Comparison of ENCODE assay signal across 17 cellular contexts in genomic region chr10:88395677-88396076, GRCh38.
DNase-seq lines count a peak whose midpoint lies in the region; ATAC-seq and TF ChIP-seq lines count a peak whose summit lies in the region.
"Had no signal": no experiment of that assay in that cellular context is flagged by ENCODE, and none has a peak within 500 bp of the region (broad histone marks: within the 10 kb centered on the region; RNA-seq: fewer than 3 reads in every experiment).

No MANE protein-coding gene starts in this region.

- H3K4me2 ChIP-seq in IMR-90 (ENCODE audit: low read depth, low read length) = no peak overlapping the region

- peaks cover 8 to 12% (median 10%) of the 10 kb centered on the region in 4 donors for H3K4me1 Mint-ChIP-seq in CD4-positive, alpha-beta memory T cell

- H3K79me1 ChIP-seq in IMR-90 (ENCODE audit: low read depth in 1 of 2, low read length in 2 of 2) = no peaks in the 10 kb centered on the region

- DNase-seq in DMS153 treated with DMSO at 0.1 percent for 48 hours (lab: John Stamatoyannopoulos, UW; ENCODE audit: unreplicated experiment) = peak; percentile 24
- DNase-seq in IMR-90 = peak; percentile 17
- peak; percentile 18 for DNase-seq in SK-MEL-5 (ENCODE audit: low read depth, low spot score)
- peak; percentile 24 for DNase-seq in fibroblast of pulmonary artery (ENCODE audit: low read depth)
- DNase-seq in CD4-positive, alpha-beta memory T cell = no peak
- no peak for DNase-seq in cortex of kidney (lab: John Stamatoyannopoulos, UW)
- DNase-seq: activated CD4-positive, CD25-positive, alpha-beta regulatory T cell treated with anti-CD3 and anti-CD28 coated beads, Interleukin-2, amount 50 U/mL, for 72 hours; activated effector memory CD4-positive, alpha-beta T cell treated with Interleukin-2 at 50 U/mL for 16 hours; adrenal gland; Calu3; foreskin fibroblast; left colon; NCI-H1694 treated with DMSO at 0.1 percent for 48 hours; NCI-H510A; stimulated activated CD4-positive, alpha-beta T cell treated with anti-CD3 and anti-CD28 coated beads, Interleukin-4, amount 100 ng/mL, for 1 hour; substantia nigra had no signal

- no peak for TF ChIP-seq RAD21 in IMR-90 (IDR thresholded peaks at IDR 0.05; ENCODE audit: low read length)

- H2BK120ac ChIP-seq in IMR-90 (ENCODE audit: low read depth, low read length) = no peak overlapping the region

- dilution Hi-C loops in IMR-90 (cut with HindIII; ENCODE audit: low sequenced_read_pairs, unreplicated experiment) = no loop called here

- no peak overlapping the region for H3K18ac ChIP-seq in IMR-90 (ENCODE audit: low read depth, low read length)

- H3K9me1 ChIP-seq in IMR-90 (ENCODE audit: insufficient read depth, low read length) = no peaks in the 10 kb centered on the region

- H3K14ac ChIP-seq in IMR-90 (replicated peaks; ENCODE audit: low read depth, low read length) = no peak overlapping the region

- CTCF ChIA-PET in IMR-90 (lab: Yijun Ruan, JAX) = no interaction called here
- CTCF ChIA-PET in CD4-positive, alpha-beta memory T cell (lab: Charles Lee; ENCODE audit: partially characterized antibody) = no interaction called here

- H4K5ac ChIP-seq in IMR-90 (ENCODE audit: low read depth, low read length) = no peak overlapping the region

- in situ Hi-C loops in IMR-90 (cut with MboI; ENCODE audit: low sequenced_read_pairs) (no loop called here), SK-MEL-5 (cut with HindIII; ENCODE audit: low pct_unique_long_range_greater_than_20kb, low sequenced_read_pairs) (no loop called here)

- H3K27me3 Mint-ChIP-seq in CD4-positive, alpha-beta memory T cell = no peaks in the 10 kb centered on the region

- intact Hi-C loops in IMR-90 (cut with micrococcal nuclease) = no loop called here
- intact Hi-C loops in CD4-positive, alpha-beta memory T cell (cut with micrococcal nuclease) = no loop called here

- H2BK15ac ChIP-seq in IMR-90 (ENCODE audit: low read depth, low read length) = no peak overlapping the region

- POLR2A ChIA-PET in IMR-90 (lab: Charles Lee; ENCODE audit: unreplicated experiment) = no interaction called here
- POLR2A ChIA-PET in CD4-positive, alpha-beta memory T cell (lab: Charles Lee; ENCODE audit: partially characterized antibody) = interaction anchor here (0.7 kb wide), 1 partner anchor 9 kb away, joined by 3 read pairs; no protein-coding TSS in a partner anchor

- no peak overlapping the region for H3K56ac ChIP-seq in IMR-90 (ENCODE audit: extremely low read depth, insufficient read depth, low read length)

- H3K36me3 ChIP-seq in IMR-90 (ENCODE audit: control insufficient read depth, insufficient read depth, low read length) = no peaks in the 10 kb centered on the region
- H3K36me3 ChIP-seq in CD4-positive, alpha-beta memory T cell (ENCODE audit: insufficient read depth, low read length) = no peaks in the 10 kb centered on the region
- H3K36me3 ChIP-seq: adrenal gland had no signal

- H3K4me1 ChIP-seq in IMR-90 (ENCODE audit: control insufficient read depth, insufficient read depth, low read length) = no peaks in the 10 kb centered on the region
- H3K4me1 ChIP-seq in CD4-positive, alpha-beta memory T cell (ENCODE audit: insufficient read depth, low read length) = peaks cover 14% of the 10 kb centered on the region
- H3K4me1 ChIP-seq: adrenal gland had no signal

- ATAC-seq in IMR-90 (ENCODE audit: low read depth) (no peak), GM21737 (IDR thresholded peaks at IDR 0.05; ENCODE audit: unreplicated experiment) (no peak)
- ATAC-seq: left colon had no signal

- H3K27ac Mint-ChIP-seq in CD4-positive, alpha-beta memory T cell = no peak overlapping the region

- no peak overlapping the region for H2AFZ ChIP-seq in IMR-90 (replicated peaks; ENCODE audit: low read length, poor library complexity)

- no peak overlapping the region for H3K4me3 Mint-ChIP-seq in CD4-positive, alpha-beta memory T cell

- H3K27ac ChIP-seq in IMR-90 (ENCODE audit: insufficient read depth, low read length) = no peak overlapping the region
- no peak overlapping the region for H3K27ac ChIP-seq in CD4-positive, alpha-beta memory T cell (ENCODE audit: low read depth, low read length)
- H3K27ac ChIP-seq: adrenal gland had no signal

- H3K9ac ChIP-seq in IMR-90 (ENCODE audit: low read depth, low read length) = no peak overlapping the region

- no peak overlapping the region for H4K91ac ChIP-seq in IMR-90 (ENCODE audit: insufficient read depth, low read depth, low read length)

- H3K9me3 Mint-ChIP-seq in CD4-positive, alpha-beta memory T cell = peaks cover 0 to 55% (median 29%) of the 10 kb centered on the region in 8 donors

- H4K8ac ChIP-seq in IMR-90 (ENCODE audit: low read depth in 2 of 2, low read length in 2 of 2) = no peak overlapping the region

- no TSS peak for BruUV-seq in IMR-90 (replicated peaks; lab: Mats Ljungman, UMichigan)

- H4K20me1 ChIP-seq in IMR-90 (ENCODE audit: insufficient read depth, low read length) = no peaks in the 10 kb centered on the region

- peaks cover 9 to 11% of the 10 kb centered on the region in 2 donors for H3K36me3 Mint-ChIP-seq in CD4-positive, alpha-beta memory T cell

- no peak overlapping the region for H2AK9ac ChIP-seq in IMR-90 (replicated peaks; ENCODE audit: low read depth, low read length, poor library complexity)

- H3K27me3 ChIP-seq in IMR-90 (ENCODE audit: control insufficient read depth, insufficient read depth, low read length) = no peaks in the 10 kb centered on the region
- H3K27me3 ChIP-seq in CD4-positive, alpha-beta memory T cell (ENCODE audit: insufficient read depth, low read length) = no peaks in the 10 kb centered on the region
- H3K27me3 ChIP-seq: adrenal gland had no signal

- no peak for TF ChIP-seq POLR2A in IMR-90 (IDR thresholded peaks at IDR 0.05; ENCODE audit: low read depth, low read length)

- H3K9me3 ChIP-seq in IMR-90 (ENCODE audit: control insufficient read depth, insufficient read depth, low read length) = no peaks in the 10 kb centered on the region
- peaks cover 0 to 4% of the 10 kb centered on the region in 2 donors for H3K9me3 ChIP-seq in CD4-positive, alpha-beta memory T cell (ENCODE audit: control insufficient read depth in 1 of 2, low read length in 2 of 2)

- no peak overlapping the region for H3K4ac ChIP-seq in IMR-90 (ENCODE audit: low read depth, low read length)

- no peak overlapping the region for H2BK5ac ChIP-seq in IMR-90 (ENCODE audit: low read depth, low read length, poor library complexity, severe bottlenecking)

- H2BK20ac ChIP-seq in IMR-90 (ENCODE audit: low read depth, low read length) = no peak overlapping the region

- H3K23ac ChIP-seq in IMR-90 (ENCODE audit: low read depth, low read length) = no peak overlapping the region

- no peak for TF ChIP-seq CTCF in IMR-90 (conservative IDR thresholded peaks at IDR 0.05; ENCODE audit: low read depth, low read length)
- no peak for TF ChIP-seq CTCF in fibroblast of pulmonary artery (IDR thresholded peaks at IDR 0.05; ENCODE audit: low read length, missing control alignments)

- H3K4me3 ChIP-seq in IMR-90 (ENCODE audit: insufficient read depth, low read depth, low read length) = no peak overlapping the region
- no peak overlapping the region for H3K4me3 ChIP-seq in fibroblast of pulmonary artery (replicated peaks; ENCODE audit: low read depth, low read length)
- no peak overlapping the region for H3K4me3 ChIP-seq in CD4-positive, alpha-beta memory T cell (ENCODE audit: low read length in 2 of 2)
- H3K4me3 ChIP-seq: adrenal gland had no signal

- H2AK5ac ChIP-seq in IMR-90 (ENCODE audit: low read depth, low read length) = no peak overlapping the region

TF ChIP-seq in IMR-90, 13 proteins besides CTCF, POLR2A, EP300 and RAD21:
- TF ChIP-seq CHD1 (IDR thresholded peaks at IDR 0.05; ENCODE audit: low read depth, low read length) (no peak), SMC3 (IDR thresholded peaks at IDR 0.05; ENCODE audit: low read depth, low read length) (no peak)

Comparison
In these comparisons a context has a peak if more than half of its experiments do, and no peak if none do; other contexts are left out.
1. DNase-seq: peak in DMS153 treated with DMSO at 0.1 percent for 48 hours (single experiment), IMR-90 (single experiment), SK-MEL-5 (single experiment) and fibroblast of pulmonary artery (single experiment); none in CD4-positive, alpha-beta memory T cell (0 of 5) and cortex of kidney (single experiment).